Comparison of ENCODE assay signal across 8 cellular contexts in the genomic region with DNA sequence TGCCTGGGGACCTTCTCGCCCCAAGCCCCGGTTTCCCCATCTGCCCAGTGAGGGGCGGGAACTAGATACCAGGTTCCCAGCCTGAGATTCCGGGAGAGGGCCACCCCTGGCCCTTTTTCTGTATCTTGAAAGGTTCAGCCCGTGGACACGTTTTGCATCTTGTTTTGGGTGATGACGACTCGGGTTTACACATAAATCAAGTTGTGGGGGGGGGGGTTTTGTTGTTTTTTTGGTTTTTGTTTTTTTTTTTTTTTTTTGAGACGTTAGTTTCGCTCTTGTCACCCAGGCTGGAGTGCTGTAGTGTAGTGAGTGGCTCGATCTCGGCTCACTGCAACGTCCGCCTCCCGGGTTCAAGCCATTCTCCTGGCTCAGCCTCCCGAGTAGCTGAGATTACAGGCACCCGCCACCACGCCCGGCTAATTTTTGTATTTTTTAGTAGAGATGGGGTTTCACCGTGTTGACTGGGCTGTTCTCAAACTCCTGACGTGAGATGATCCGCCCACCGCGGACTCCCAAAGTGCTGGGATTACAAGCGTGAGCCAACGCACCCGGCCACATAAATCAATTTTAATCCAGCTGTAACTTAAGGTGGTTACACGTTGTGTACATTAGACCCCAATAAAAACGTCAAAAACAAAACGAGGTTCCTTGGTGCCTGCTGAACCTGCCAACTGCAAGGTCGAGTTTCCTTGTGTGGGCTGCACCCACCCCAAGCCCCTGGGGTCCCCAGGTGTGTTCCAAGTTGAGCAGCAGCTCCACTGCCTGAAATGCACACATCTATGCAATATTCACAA. TPM values are rescaled to one million over a fixed set of nuclear protein-coding genes. Genes with fewer than 3 reads are reported as not detected.
A peak's percentile ranks its signal among the peaks of the same experiment; 100 is the strongest.
DNase-seq lines count a peak whose midpoint lies in the region; ATAC-seq, FAIRE-seq and TF ChIP-seq lines count a peak whose summit lies in the region.

No MANE protein-coding gene starts in this region.

- RAD21 ChIA-PET in HCT116 (lab: Charles Lee; ENCODE audit: low non-redundant PET in 1 of 2, low total read pairs in 2 of 2, uncharacterized antibody in 2 of 2, unreplicated experiment in 2 of 2): interaction anchor here in 1 of 2 experiments (0.6 kb wide), 1 partner anchor 63 kb away, joined by 6 read pairs; no protein-coding TSS in a partner anchor

- TF ChIP-seq EP300 in A549 (IDR thresholded peaks at IDR 0.05) (no peak), tibial nerve (IDR thresholded peaks at IDR 0.05) (no peak)

- no peaks in the 10 kb centered on the region for H3K9me3 ChIP-seq in A549
- no peaks in the 10 kb centered on the region for H3K9me3 ChIP-seq in HCT116 (ENCODE audit: control insufficient read depth in 1 of 2, insufficient read depth in 1 of 2, low read depth in 1 of 2, low read length in 2 of 2)
- H3K9me3 ChIP-seq in left lung: no peaks in the 10 kb centered on the region
- no peaks in the 10 kb centered on the region for H3K9me3 ChIP-seq in tibial nerve

- H2AFZ ChIP-seq in HCT116 (ENCODE audit: low read depth, low read length, poor library complexity, severe bottlenecking): peak overlapping the region; percentile 50

- ATAC-seq in A549: peak in 1 of 2 experiments; percentile 54; a peak in 4 of 6 replicates
- peak; percentile 8; the same call in 1 of the 2 replicates for ATAC-seq in HCT116
- peak; percentile 6 for ATAC-seq in left lung

- WGBS in A549 (ENCODE audit: missing lambda C conversion rate): 9% methylated on average over 30 of the region's 31 CpGs
- 11 to 36% methylated on average over 30 to 31 of the region's 31 CpGs for WGBS in tibial nerve, 2 donors

- DNase-seq in A549 (ENCODE audit: low read depth in 1 of 2, low spot score in 1 of 2): no peak
- DNase-seq in HCT116 (ENCODE audit: low read depth, low spot score): no peak
- DNase-seq in left lung: peak in 1 of 2 donors; percentile 37
- no peak for DNase-seq in tibial nerve (ENCODE audit: low spot score in 2 of 2)
- DNase-seq in stimulated activated CD4-positive, alpha-beta T cell treated with anti-CD3 and anti-CD28 coated beads, Interleukin-4, amount 100 ng/mL, for 24 hours: no peak
- DNase-seq in amygdala (lab: John Stamatoyannopoulos, UW): no peak
- no peak for DNase-seq in stimulated activated CD4-positive, alpha-beta T cell treated with anti-CD3 and anti-CD28 coated beads, Interleukin-2, amount 100 ng/mL, for 48 hours

- intact Hi-C loops in HCT116 (cut with micrococcal nuclease) (no loop called here), left lung (cut with DNase I) (no loop called here)

- H3K9ac ChIP-seq in HCT116 (ENCODE audit: low read length): peak overlapping the region; percentile 45

- CTCF ChIA-PET in A549 (lab: Yijun Ruan, JAX): interaction anchor here (0.7 to 1.1 kb wide), 3 partner anchors 11 to 67 kb away, joined by 3 to 4 read pairs (median 3); a partner anchor contains a TSS
- CTCF ChIA-PET in HCT116 (lab: Charles Lee): no interaction called here

- H4K20me1 ChIP-seq in HCT116 (ENCODE audit: insufficient read depth): no peaks in the 10 kb centered on the region

- peaks cover 31% of the 10 kb centered on the region for H3K79me2 ChIP-seq in HCT116 (ENCODE audit: insufficient read depth, low read length)

- TF ChIP-seq POLR2A in A549 (IDR thresholded peaks at IDR 0.05; ENCODE audit: low read length) (no peak), HCT116 (IDR thresholded peaks at IDR 0.05; ENCODE audit: borderline replicate concordance, extremely low read depth, insufficient read depth, insufficient read length) (no peak), tibial nerve (IDR thresholded peaks at IDR 0.05) (no peak)

- POLR2A ChIA-PET in A549 (lab: Yijun Ruan, JAX): interaction anchor here (0.6 to 0.7 kb wide), 2 partner anchors 366 to 410 kb away, joined by 4 to 14 read pairs; no protein-coding TSS in a partner anchor
- POLR2A ChIA-PET in HCT116 (lab: Charles Lee): no interaction called here

- FAIRE-seq in A549 (lab: Jason Lieb, UNC): no peak

- TF ChIP-seq CTCF in A549 (IDR thresholded peaks at IDR 0.05) (no peak), HCT116 (IDR thresholded peaks at IDR 0.05 in 2 of 3, conservative IDR thresholded peaks at IDR 0.05 in 1 of 3; ENCODE audit: borderline replicate concordance in 1 of 3, insufficient read depth in 1 of 3, low read depth in 2 of 3, low read length in 2 of 3) (no peak), left lung (IDR thresholded peaks at IDR 0.05) (no peak), tibial nerve (IDR thresholded peaks at IDR 0.05) (no peak)

- H3K9me2 ChIP-seq in HCT116 (ENCODE audit: insufficient read depth): no peaks in the 10 kb centered on the region

- peak overlapping the region; percentile 91 to 100 for H3K27ac ChIP-seq in A549
- peak overlapping the region; percentile 93 for H3K27ac ChIP-seq in HCT116 (ENCODE audit: low read depth, low read length)
- peak overlapping the region; percentile 22 for H3K27ac ChIP-seq in angular gyrus (ENCODE audit: low read depth, low read length)
- H3K27ac ChIP-seq in left lung: peak overlapping the region; percentile 96 to 98
- peak overlapping the region; percentile 97 to 99 (median 98) for H3K27ac ChIP-seq in tibial nerve

- no TSS peak for BruUV-seq in HCT116 (replicated peaks; lab: Mats Ljungman, UMichigan)

- TF ChIP-seq RAD21 in A549 (conservative IDR thresholded peaks at IDR 0.05 in 1 of 2, IDR thresholded peaks at IDR 0.05 in 1 of 2) (no peak), HCT116 (IDR thresholded peaks at IDR 0.05; ENCODE audit: low read depth) (no peak)

- H3K36me3 ChIP-seq in HCT116 (ENCODE audit: control insufficient read depth in 1 of 2, insufficient read depth in 2 of 2, low read length in 2 of 2) (no peaks in the 10 kb centered on the region), left lung (no peaks in the 10 kb centered on the region), tibial nerve (no peaks in the 10 kb centered on the region)

- peaks cover 10% of the 10 kb centered on the region for H3K4me1 ChIP-seq in A549
- peaks cover 10 to 22% of the 10 kb centered on the region in 2 experiments; a peak in 3 of 4 replicates for H3K4me1 ChIP-seq in HCT116 (ENCODE audit: control insufficient read depth in 1 of 2, insufficient read depth in 2 of 2, low read length in 2 of 2)
- peaks cover 15 to 35% of the 10 kb centered on the region in 2 donors for H3K4me1 ChIP-seq in left lung
- peaks cover 0 to 33% (median 22%) of the 10 kb centered on the region in 4 donors for H3K4me1 ChIP-seq in tibial nerve

- H3K4me2 ChIP-seq in A549 (peak overlapping the region; percentile 91), HCT116 (ENCODE audit: low read length) (peak overlapping the region; percentile 79)

- H3K27me3 ChIP-seq in HCT116 (ENCODE audit: insufficient read depth, low read length) (peaks cover 11% of the 10 kb centered on the region), left lung (peaks cover 0 to 25% of the 10 kb centered on the region in 2 donors), tibial nerve (no peaks in the 10 kb centered on the region)

- H3K4me3 ChIP-seq in A549 (peak overlapping the region; percentile 83), HCT116 (replicated peaks in 1 of 2; ENCODE audit: low read depth in 1 of 2, low read length in 2 of 2) (peak overlapping the region; percentile 51 to 56), left lung (peak overlapping the region; percentile 56 to 64), tibial nerve (peak overlapping the region; percentile 53 to 97 (median 88))

TF ChIP-seq in A549, 52 proteins besides CTCF, POLR2A, EP300 and RAD21 (continues in another document):
- no peak for TF ChIP-seq FOSL2 (IDR thresholded peaks at IDR 0.05)
- no peak for TF ChIP-seq FOSL2 (CRISPR knock-in tag; IDR thresholded peaks at IDR 0.05)
- no peak for TF ChIP-seq BHLHE40 (IDR thresholded peaks at IDR 0.05; ENCODE audit: low read depth, low read length)
- no peak for TF ChIP-seq NFE2L2 (conservative IDR thresholded peaks at IDR 0.05; ENCODE audit: low read length)
- no peak for TF ChIP-seq CBX8 (IDR thresholded peaks at IDR 0.05)
- TF ChIP-seq JUNB (IDR thresholded peaks at IDR 0.05): no peak
- TF ChIP-seq KDM1A (IDR thresholded peaks at IDR 0.05; ENCODE audit: low read depth): no peak
- no peak for TF ChIP-seq RFX5 (IDR thresholded peaks at IDR 0.05)
- TF ChIP-seq FOXS1 (CRISPR knock-in tag; IDR thresholded peaks at IDR 0.05): no peak

TF ChIP-seq in HCT116, 20 proteins besides CTCF, POLR2A, EP300 and RAD21 (continues in another document):
- TF ChIP-seq SP1 (IDR thresholded peaks at IDR 0.05; ENCODE audit: low read depth) (no peak), POLR2AphosphoS5 (IDR thresholded peaks at IDR 0.05; ENCODE audit: low read depth, low read length) (no peak), JUND (IDR thresholded peaks at IDR 0.05) (no peak)
- TF ChIP-seq, protein P1, sequence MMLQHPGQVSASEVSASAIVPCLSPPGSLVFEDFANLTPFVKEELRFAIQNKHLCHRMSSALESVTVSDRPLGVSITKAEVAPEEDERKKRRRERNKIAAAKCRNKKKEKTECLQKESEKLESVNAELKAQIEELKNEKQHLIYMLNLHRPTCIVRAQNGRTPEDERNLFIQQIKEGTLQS (IDR thresholded peaks at IDR 0.05): no peak

RNA-seq across cellular contexts. Expression of a gene that starts 1.1 kb away (rescaled TPM):
- polyA plus RNA-seq in A549 (2011; rRNA removed): 8.9 and 9.0 TPM in 2 replicates
- 9.7 and 13.0 TPM in 2 replicates for polyA plus RNA-seq in A549 (2012; cell fraction: cytosol; rRNA removed)
- polyA plus RNA-seq in A549 (2012; cell fraction: nucleus; rRNA removed): 25.7 and 37.1 TPM in 2 replicates
- polyA plus RNA-seq in A549 (2017; fragmentation: RNase III; extraction: RNeasy Plus Mini Kit Qiagen cat#74134 plus additional on column Dnase treatment): 12.4 to 15.3 TPM (median 15.0 TPM) in 3 replicates
- 8.7 and 20.2 TPM in 2 replicates for polyA minus RNA-seq in A549 (2011; rRNA and poly(A)+ RNA removed)
- 40.7 TPM for total RNA-seq in HCT116 (2021; ENCODE audit: unreplicated experiment)
- 18.9 and 20.0 TPM in 2 replicates for polyA plus RNA-seq in HCT116 (2012)
- 10 to 100 TPM; 27.0 to 37.3 TPM for total RNA-seq in left lung
- 10 to 100 TPM; 61.6 to 70.8 (median 65.3) TPM for total RNA-seq in tibial nerve

RNA-seq across cellular contexts. Expression of a gene that starts 43.7 kb away (rescaled TPM):
- polyA plus RNA-seq in A549 (2011; rRNA removed) (10.4 and 12.2 TPM in 2 replicates), A549 (2017; fragmentation: RNase III; extraction: RNeasy Plus Mini Kit Qiagen cat#74134 plus additional on column Dnase treatment) (10.8 to 12.0 TPM (median 11.2 TPM) in 3 replicates)
- 9.3 and 12.6 TPM in 2 replicates for polyA plus RNA-seq in A549 (2012; cell fraction: cytosol; rRNA removed)
- polyA plus RNA-seq in A549 (2012; cell fraction: nucleus; rRNA removed): 5.7 and 7.5 TPM in 2 replicates
- 7.4 and 8.6 TPM in 2 replicates for polyA minus RNA-seq in A549 (2011; rRNA and poly(A)+ RNA removed)
- total RNA-seq in HCT116 (2021; ENCODE audit: unreplicated experiment) (17.0 TPM), left lung (10 to 100 TPM; 15.8 to 17.6 TPM), tibial nerve (10 to 100 TPM in 3 of 4 donors, 1 to 10 TPM in 1; 9.2 to 28.2 (median 13.7) TPM)
- 9.3 and 9.4 TPM in 2 replicates for polyA plus RNA-seq in HCT116 (2012)

Comparison
In these comparisons a context has a peak if more than half of its experiments do, and no peak if none do; other contexts are left out.
1. H3K27ac ChIP-seq: peak in every context shown above with its lines; median percentile 98 in tibial nerve; 97 in left lung; 96 in A549; 93 in HCT116; 22 in angular gyrus.